15 cellular contexts compared by ENCODE assay signal in genomic region chr2:127950264-127950663, GRCh38.
"Had no signal": no experiment of that assay in that cellular context is flagged by ENCODE, and none has a peak within 500 bp of the region (broad histone marks: within the 10 kb centered on the region; RNA-seq: fewer than 3 reads in every experiment).

No MANE protein-coding gene starts in this region.

- H3K9me3 ChIP-seq: mucosa of descending colon, tibial nerve, vagina had no signal

- H3K4me3 ChIP-seq: cardiac muscle cell, mucosa of descending colon, tibial nerve, vagina had no signal

- H3K4me1 Mint-ChIP-seq: activated CD4-positive, alpha-beta T cell treated with anti-CD3 and anti-CD28 coated beads, Interleukin-2, amount 10 ng/mL, durations not matched to agents 7 days and 5 days; natural killer cell; WTC11 had no signal

- H3K4me3 Mint-ChIP-seq: activated CD4-positive, alpha-beta T cell treated with anti-CD3 and anti-CD28 coated beads, Interleukin-2, amount 10 ng/mL, durations not matched to agents 7 days and 5 days; activated CD8-positive, alpha-beta memory T cell treated with anti-CD3 and anti-CD28 coated beads, Interleukin-2, amount 10 ng/mL, durations not matched to agents 7 days and 5 days; natural killer cell; WTC11 had no signal

- H3K27ac ChIP-seq: cardiac muscle cell, foreskin keratinocyte, tibial nerve, vagina had no signal

- H3K27ac Mint-ChIP-seq: activated CD4-positive, alpha-beta T cell treated with anti-CD3 and anti-CD28 coated beads, Interleukin-2, amount 10 ng/mL, durations not matched to agents 7 days and 5 days; activated CD8-positive, alpha-beta memory T cell treated with anti-CD3 and anti-CD28 coated beads, Interleukin-2, amount 10 ng/mL, durations not matched to agents 7 days and 5 days; natural killer cell; progenitor cell of endocrine pancreas; WTC11 had no signal

- H3K27me3 Mint-ChIP-seq: activated CD4-positive, alpha-beta T cell treated with anti-CD3 and anti-CD28 coated beads, Interleukin-2, amount 10 ng/mL, durations not matched to agents 7 days and 5 days; activated CD8-positive, alpha-beta memory T cell treated with anti-CD3 and anti-CD28 coated beads, Interleukin-2, amount 10 ng/mL, durations not matched to agents 7 days and 5 days; progenitor cell of endocrine pancreas had no signal

- H3K27me3 ChIP-seq: cardiac muscle cell, foreskin keratinocyte, tibial nerve, vagina had no signal

- DNase-seq: activated CD4-positive, alpha-beta T cell treated with anti-CD3 and anti-CD28 coated beads, Interleukin-2, amount 10 ng/mL, durations not matched to agents 7 days and 5 days; activated CD8-positive, alpha-beta memory T cell treated with anti-CD3 and anti-CD28 coated beads, Interleukin-2, amount 10 ng/mL, durations not matched to agents 7 days and 5 days; mucosa of descending colon; natural killer cell; nucleus accumbens; right cardiac atrium; small intestine; T1000 had no signal

- H3K4me1 ChIP-seq: foreskin keratinocyte, tibial nerve had no signal

- H3K9me3 Mint-ChIP-seq: activated CD4-positive, alpha-beta T cell treated with anti-CD3 and anti-CD28 coated beads, Interleukin-2, amount 10 ng/mL, durations not matched to agents 7 days and 5 days; natural killer cell; WTC11 had no signal

- ATAC-seq: activated CD8-positive, alpha-beta memory T cell treated with anti-CD3 and anti-CD28 coated beads, Interleukin-2, amount 10 ng/mL, durations not matched to agents 7 days and 5 days; left lobe of liver; mucosa of descending colon; natural killer cell; right cardiac atrium; WTC11 had no signal
